29 cellular contexts compared by ENCODE assay signal in genomic region chr22:27206747-27207133, GRCh38.
"Had no signal": no experiment of that assay in that cellular context is flagged by ENCODE, and none has a peak within 500 bp of the region (broad histone marks: within the 10 kb centered on the region; RNA-seq: fewer than 3 reads in every experiment).

No MANE protein-coding gene starts in this region.

- H3K9me3 ChIP-seq: breast epithelium, transverse colon had no signal

- H3K27ac ChIP-seq: breast epithelium, heart right ventricle, transverse colon, WERI-Rb-1 had no signal

- H3K4me1 Mint-ChIP-seq: activated T-helper 17 cell treated with anti-CD3 and anti-CD28 coated beads, Interleukin-2, amount 50 U/mL, for 72 hours; central memory CD8-positive, alpha-beta T cell; T-helper 17 cell had no signal

- H3K9me3 Mint-ChIP-seq: activated CD4-positive, alpha-beta memory T cell treated with anti-CD3 and anti-CD28 coated beads for 36 hours; activated T-cell treated with anti-CD3 and anti-CD28 coated beads, Interleukin-2, amount 50 U/mL, for 24 hours; central memory CD8-positive, alpha-beta T cell had no signal

- H3K36me3 Mint-ChIP-seq: activated CD4-positive, alpha-beta memory T cell treated with anti-CD3 and anti-CD28 coated beads for 36 hours had no signal

- H3K27ac Mint-ChIP-seq: activated CD4-positive, alpha-beta memory T cell treated with anti-CD3 and anti-CD28 coated beads for 36 hours; activated T-cell treated with anti-CD3 and anti-CD28 coated beads, Interleukin-2, amount 50 U/mL, for 24 hours; activated T-helper 17 cell treated with anti-CD3 and anti-CD28 coated beads, Interleukin-2, amount 50 U/mL, for 72 hours; naive thymus-derived CD8-positive, alpha-beta T cell; T-helper 17 cell had no signal

- H3K36me3 ChIP-seq: breast epithelium, heart right ventricle, transverse colon, WERI-Rb-1 had no signal

- FAIRE-seq: colon, endometrium had no signal

- H3K27me3 Mint-ChIP-seq: activated CD4-positive, alpha-beta memory T cell treated with anti-CD3 and anti-CD28 coated beads for 36 hours had no signal

- DNase-seq: activated CD4-positive, alpha-beta memory T cell treated with anti-CD3 and anti-CD28 coated beads for 36 hours; activated CD4-positive, alpha-beta T cell treated with anti-CD3 and anti-CD28 coated beads for 48 hours; activated CD8-positive, alpha-beta memory T cell treated with anti-CD3 and anti-CD28 coated beads, Interleukin-2, amount 50 U/mL, for 48 hours; activated gamma-delta T cell treated with Interleukin-2 at 50 U/mL for 16 hours; activated naive CD4-positive, alpha-beta T cell treated with anti-CD3 and anti-CD28 coated beads, Interleukin-2, amount 50 U/mL, for 16 hours; activated T-cell treated with anti-CD3 and anti-CD28 coated beads, Interleukin-2, amount 50 U/mL, for 24 hours; amniotic stem cell; effector CD8-positive, alpha-beta T cell; erythroblast; foreskin fibroblast; heart right ventricle; left cardiac atrium; left ventricle myocardium superior; naive thymus-derived CD8-positive, alpha-beta T cell; posterior cingulate gyrus; right cardiac atrium; stimulated activated CD4-positive, alpha-beta T cell treated with anti-CD3 and anti-CD28 coated beads, Interleukin-15, amount 100 ng/mL, for 24 hours; stimulated activated CD4-positive, alpha-beta T cell treated with anti-CD3 and anti-CD28 coated beads, Interleukin-2, amount 100 ng/mL, for 24 hours; stimulated activated naive CD4-positive, alpha-beta T cell; T-helper 17 cell; T1000; transverse colon; WERI-Rb-1 had no signal

- H3K4me3 Mint-ChIP-seq: activated CD4-positive, alpha-beta memory T cell treated with anti-CD3 and anti-CD28 coated beads for 36 hours; activated T-cell treated with anti-CD3 and anti-CD28 coated beads, Interleukin-2, amount 50 U/mL, for 24 hours; activated T-helper 17 cell treated with anti-CD3 and anti-CD28 coated beads, Interleukin-2, amount 50 U/mL, for 72 hours; central memory CD8-positive, alpha-beta T cell; naive thymus-derived CD8-positive, alpha-beta T cell; T-helper 17 cell had no signal

- H3K4me3 ChIP-seq: breast epithelium, heart right ventricle, transverse colon had no signal

- H3K27me3 ChIP-seq: transverse colon had no signal

- ATAC-seq: activated CD4-positive, CD25-positive, alpha-beta regulatory T cell treated with anti-CD3 and anti-CD28 coated beads, Interleukin-2, amount 50 U/mL, for 24 hours; activated T-helper 17 cell treated with anti-CD3 and anti-CD28 coated beads, Interleukin-2, amount 50 U/mL, for 72 hours; heart right ventricle; left cardiac atrium; left ventricle myocardium superior; naive thymus-derived CD8-positive, alpha-beta T cell; right cardiac atrium; T-helper 17 cell had no signal
